In genomic region chr2:177908182-177908581, GRCh38 we compare ENCODE assay signal across 1 cellular context.
TF ChIP-seq lines count a peak whose summit lies in the region.

No MANE protein-coding gene starts in this region.

TF ChIP-seq in K562, 482 proteins besides CTCF, POLR2A, EP300 and RAD21 (continued from another document):
- TF ChIP-seq, protein P1, sequence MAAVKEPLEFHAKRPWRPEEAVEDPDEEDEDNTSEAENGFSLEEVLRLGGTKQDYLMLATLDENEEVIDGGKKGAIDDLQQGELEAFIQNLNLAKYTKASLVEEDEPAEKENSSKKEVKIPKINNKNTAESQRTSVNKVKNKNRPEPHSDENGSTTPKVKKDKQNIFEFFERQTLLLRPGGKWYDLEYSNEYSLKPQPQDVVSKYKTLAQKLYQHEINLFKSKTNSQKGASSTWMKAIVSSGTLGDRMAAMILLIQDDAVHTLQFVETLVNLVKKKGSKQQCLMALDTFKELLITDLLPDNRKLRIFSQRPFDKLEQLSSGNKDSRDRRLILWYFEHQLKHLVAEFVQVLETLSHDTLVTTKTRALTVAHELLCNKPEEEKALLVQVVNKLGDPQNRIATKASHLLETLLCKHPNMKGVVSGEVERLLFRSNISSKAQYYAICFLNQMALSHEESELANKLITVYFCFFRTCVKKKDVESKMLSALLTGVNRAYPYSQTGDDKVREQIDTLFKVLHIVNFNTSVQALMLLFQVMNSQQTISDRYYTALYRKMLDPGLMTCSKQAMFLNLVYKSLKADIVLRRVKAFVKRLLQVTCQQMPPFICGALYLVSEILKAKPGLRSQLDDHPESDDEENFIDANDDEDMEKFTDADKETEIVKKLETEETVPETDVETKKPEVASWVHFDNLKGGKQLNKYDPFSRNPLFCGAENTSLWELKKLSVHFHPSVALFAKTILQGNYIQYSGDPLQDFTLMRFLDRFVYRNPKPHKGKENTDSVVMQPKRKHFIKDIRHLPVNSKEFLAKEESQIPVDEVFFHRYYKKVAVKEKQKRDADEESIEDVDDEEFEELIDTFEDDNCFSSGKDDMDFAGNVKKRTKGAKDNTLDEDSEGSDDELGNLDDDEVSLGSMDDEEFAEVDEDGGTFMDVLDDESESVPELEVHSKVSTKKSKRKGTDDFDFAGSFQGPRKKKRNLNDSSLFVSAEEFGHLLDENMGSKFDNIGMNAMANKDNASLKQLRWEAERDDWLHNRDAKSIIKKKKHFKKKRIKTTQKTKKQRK (IDR thresholded peaks at IDR 0.05; ENCODE audit: borderline replicate concordance, low read depth, low read length) = no peak
- TF ChIP-seq, protein P2, sequence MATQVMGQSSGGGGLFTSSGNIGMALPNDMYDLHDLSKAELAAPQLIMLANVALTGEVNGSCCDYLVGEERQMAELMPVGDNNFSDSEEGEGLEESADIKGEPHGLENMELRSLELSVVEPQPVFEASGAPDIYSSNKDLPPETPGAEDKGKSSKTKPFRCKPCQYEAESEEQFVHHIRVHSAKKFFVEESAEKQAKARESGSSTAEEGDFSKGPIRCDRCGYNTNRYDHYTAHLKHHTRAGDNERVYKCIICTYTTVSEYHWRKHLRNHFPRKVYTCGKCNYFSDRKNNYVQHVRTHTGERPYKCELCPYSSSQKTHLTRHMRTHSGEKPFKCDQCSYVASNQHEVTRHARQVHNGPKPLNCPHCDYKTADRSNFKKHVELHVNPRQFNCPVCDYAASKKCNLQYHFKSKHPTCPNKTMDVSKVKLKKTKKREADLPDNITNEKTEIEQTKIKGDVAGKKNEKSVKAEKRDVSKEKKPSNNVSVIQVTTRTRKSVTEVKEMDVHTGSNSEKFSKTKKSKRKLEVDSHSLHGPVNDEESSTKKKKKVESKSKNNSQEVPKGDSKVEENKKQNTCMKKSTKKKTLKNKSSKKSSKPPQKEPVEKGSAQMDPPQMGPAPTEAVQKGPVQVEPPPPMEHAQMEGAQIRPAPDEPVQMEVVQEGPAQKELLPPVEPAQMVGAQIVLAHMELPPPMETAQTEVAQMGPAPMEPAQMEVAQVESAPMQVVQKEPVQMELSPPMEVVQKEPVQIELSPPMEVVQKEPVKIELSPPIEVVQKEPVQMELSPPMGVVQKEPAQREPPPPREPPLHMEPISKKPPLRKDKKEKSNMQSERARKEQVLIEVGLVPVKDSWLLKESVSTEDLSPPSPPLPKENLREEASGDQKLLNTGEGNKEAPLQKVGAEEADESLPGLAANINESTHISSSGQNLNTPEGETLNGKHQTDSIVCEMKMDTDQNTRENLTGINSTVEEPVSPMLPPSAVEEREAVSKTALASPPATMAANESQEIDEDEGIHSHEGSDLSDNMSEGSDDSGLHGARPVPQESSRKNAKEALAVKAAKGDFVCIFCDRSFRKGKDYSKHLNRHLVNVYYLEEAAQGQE (CRISPR knock-in tag; IDR thresholded peaks at IDR 0.05; ENCODE audit: low read depth) = 0 out of 2 replicates have a peak, but pooled peaks have one; percentile 29
- TF ChIP-seq HMGXB4 (CRISPR knock-in tag; IDR thresholded peaks at IDR 0.05) (no peak), SRSF3 (IDR thresholded peaks at IDR 0.05; ENCODE audit: insufficient read depth, low read length) (no peak), U2AF1 (optimal IDR thresholded peaks at IDR 0.05; ENCODE audit: low read depth, low read length) (no peak), E2F3 (CRISPR knock-in tag; IDR thresholded peaks at IDR 0.05) (peak; percentile 40; the same call in 1 of the 2 replicates), HMBOX1 (IDR thresholded peaks at IDR 0.05) (peak; percentile 98), ELF1 (tag; IDR thresholded peaks at IDR 0.05) (no peak), ZBTB1 (CRISPR knock-in tag; IDR thresholded peaks at IDR 0.05; ENCODE audit: borderline replicate concordance, low read depth) (no peak), GABPA (tag; conservative IDR thresholded peaks at IDR 0.05; ENCODE audit: low read depth) (peak; percentile 51; the same call in 1 of the 2 replicates), DLX4 (CRISPR knock-in tag; IDR thresholded peaks at IDR 0.05) (no peak), ZNF444 (CRISPR knock-in tag; IDR thresholded peaks at IDR 0.05) (no peak), CBFA2T3 (IDR thresholded peaks at IDR 0.05) (0 out of 2 replicates have a peak, but pooled peaks have one; percentile 13)
- TF ChIP-seq, protein P3, sequence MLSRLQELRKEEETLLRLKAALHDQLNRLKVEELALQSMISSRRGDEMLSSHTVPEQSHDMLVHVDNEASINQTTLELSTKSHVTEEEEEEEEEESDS (CRISPR knock-in tag; IDR thresholded peaks at IDR 0.05) = no peak
- TF ChIP-seq, protein P4, sequence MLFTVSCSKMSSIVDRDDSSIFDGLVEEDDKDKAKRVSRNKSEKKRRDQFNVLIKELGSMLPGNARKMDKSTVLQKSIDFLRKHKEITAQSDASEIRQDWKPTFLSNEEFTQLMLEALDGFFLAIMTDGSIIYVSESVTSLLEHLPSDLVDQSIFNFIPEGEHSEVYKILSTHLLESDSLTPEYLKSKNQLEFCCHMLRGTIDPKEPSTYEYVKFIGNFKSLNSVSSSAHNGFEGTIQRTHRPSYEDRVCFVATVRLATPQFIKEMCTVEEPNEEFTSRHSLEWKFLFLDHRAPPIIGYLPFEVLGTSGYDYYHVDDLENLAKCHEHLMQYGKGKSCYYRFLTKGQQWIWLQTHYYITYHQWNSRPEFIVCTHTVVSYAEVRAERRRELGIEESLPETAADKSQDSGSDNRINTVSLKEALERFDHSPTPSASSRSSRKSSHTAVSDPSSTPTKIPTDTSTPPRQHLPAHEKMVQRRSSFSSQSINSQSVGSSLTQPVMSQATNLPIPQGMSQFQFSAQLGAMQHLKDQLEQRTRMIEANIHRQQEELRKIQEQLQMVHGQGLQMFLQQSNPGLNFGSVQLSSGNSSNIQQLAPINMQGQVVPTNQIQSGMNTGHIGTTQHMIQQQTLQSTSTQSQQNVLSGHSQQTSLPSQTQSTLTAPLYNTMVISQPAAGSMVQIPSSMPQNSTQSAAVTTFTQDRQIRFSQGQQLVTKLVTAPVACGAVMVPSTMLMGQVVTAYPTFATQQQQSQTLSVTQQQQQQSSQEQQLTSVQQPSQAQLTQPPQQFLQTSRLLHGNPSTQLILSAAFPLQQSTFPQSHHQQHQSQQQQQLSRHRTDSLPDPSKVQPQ (CRISPR knock-in tag; IDR thresholded peaks at IDR 0.05; ENCODE audit: borderline replicate concordance) = no peak
- TF ChIP-seq, protein P5, sequence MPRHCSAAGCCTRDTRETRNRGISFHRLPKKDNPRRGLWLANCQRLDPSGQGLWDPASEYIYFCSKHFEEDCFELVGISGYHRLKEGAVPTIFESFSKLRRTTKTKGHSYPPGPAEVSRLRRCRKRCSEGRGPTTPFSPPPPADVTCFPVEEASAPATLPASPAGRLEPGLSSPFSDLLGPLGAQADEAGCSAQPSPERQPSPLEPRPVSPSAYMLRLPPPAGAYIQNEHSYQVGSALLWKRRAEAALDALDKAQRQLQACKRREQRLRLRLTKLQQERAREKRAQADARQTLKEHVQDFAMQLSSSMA (CRISPR knock-in tag; IDR thresholded peaks at IDR 0.05) = no peak
